In the genomic region with DNA sequence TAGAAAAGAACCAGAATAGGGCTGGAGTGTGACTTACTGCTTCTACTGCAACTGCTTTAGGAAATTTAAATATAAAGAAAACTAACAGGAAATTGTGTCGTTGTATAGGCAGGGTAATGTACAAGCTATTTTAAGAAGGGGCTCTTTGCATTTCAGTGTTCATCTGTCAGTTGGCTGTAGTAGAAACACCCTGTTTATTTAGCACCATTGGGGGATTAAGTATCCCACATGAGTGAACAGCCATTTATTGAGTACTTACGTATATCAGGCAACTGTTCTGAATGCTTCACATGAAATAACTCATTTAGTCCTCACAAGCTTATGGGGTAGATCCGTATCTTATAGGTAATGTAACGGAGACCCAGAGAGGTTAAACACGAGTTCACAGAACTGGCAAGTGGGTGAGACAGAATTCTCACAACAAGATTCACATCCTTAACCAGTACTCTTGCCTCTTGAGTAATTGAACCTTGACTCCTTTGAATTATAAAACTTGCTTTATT, we compare ENCODE assay signal across 8 cellular contexts. TPM values are rescaled to one million over a fixed set of nuclear protein-coding genes. Genes with fewer than 3 reads are reported as not detected.
DNase-seq lines count a peak whose midpoint lies in the region; ATAC-seq and TF ChIP-seq lines count a peak whose summit lies in the region.

No MANE protein-coding gene starts in this region.

- H3K4me3 Mint-ChIP-seq in activated CD4-positive, alpha-beta T cell treated with anti-CD3 and anti-CD28 coated beads for 36 hours, result peak overlapping the region; percentile 63
- H3K4me3 Mint-ChIP-seq in stimulated activated memory B cell treated with anti-CD40 and anti-IgM and Interleukin-4, amounts not matched to agents 10 μg/mL and 1 μg/mL and 100 μg/mL, for 72 hours, result peak overlapping the region; percentile 67

- H3K79me2 ChIP-seq in OCI-LY7 (ENCODE audit: insufficient read depth, low read depth, low read length), result peaks cover 100% of the 10 kb centered on the region
- 0 out of 2 replicates have a peak, but pooled peaks cover 12% of the 10 kb centered on the region for H3K79me2 ChIP-seq in SK-N-SH (ENCODE audit: insufficient read depth)

- TF ChIP-seq EP300 in SK-N-SH (IDR thresholded peaks at IDR 0.05; ENCODE audit: borderline replicate concordance in 1 of 2, low read depth in 1 of 2, low read length in 1 of 2), result no peak

- DNase-seq in activated CD4-positive, alpha-beta T cell treated with anti-CD3 and anti-CD28 coated beads for 36 hours, result peak; percentile 15
- DNase-seq in activated CD4-positive, alpha-beta T cell treated with anti-CD3 and anti-CD28 coated beads for 1 hour, result no peak
- DNase-seq in OCI-LY7 (ENCODE audit: low spot score), result peak; percentile 76
- no peak for DNase-seq in D341Med (ENCODE audit: low spot score)
- no peak for DNase-seq in SK-N-SH
- no peak for DNase-seq in NCI-H2196 (lab: John Stamatoyannopoulos, UW; ENCODE audit: unreplicated experiment)

- TF ChIP-seq CTCF in OCI-LY7 (conservative IDR thresholded peaks at IDR 0.05; ENCODE audit: low read length) (no peak), SK-N-SH (IDR thresholded peaks at IDR 0.05) (no peak)

- CTCF ChIA-PET in activated CD4-positive, alpha-beta T cell treated with anti-CD3 and anti-CD28 coated beads for 36 hours (lab: Charles Lee), result interaction anchor here (0.7 to 4.1 kb wide), 5 partner anchors 16 to 301 kb away, joined by 3 to 18 read pairs (median 4); no protein-coding TSS in a partner anchor
- CTCF ChIA-PET in OCI-LY7 (lab: Charles Lee; ENCODE audit: unreplicated experiment) (no interaction called here), SK-N-SH (lab: Yijun Ruan, JAX) (interaction anchor here (0.6 to 1.7 kb wide), 2 partner anchors 12 to 25 kb away, joined by 4 to 5 read pairs; no protein-coding TSS in a partner anchor)

- H3K27me3 Mint-ChIP-seq in activated CD4-positive, alpha-beta T cell treated with anti-CD3 and anti-CD28 coated beads for 36 hours, result no peaks in the 10 kb centered on the region
- H3K27me3 Mint-ChIP-seq in stimulated activated memory B cell treated with anti-CD40 and anti-IgM and Interleukin-4, amounts not matched to agents 10 μg/mL and 1 μg/mL and 100 μg/mL, for 72 hours, result no peaks in the 10 kb centered on the region

- H3K27me3 ChIP-seq in SK-N-SH (ENCODE audit: insufficient read depth), result no peaks in the 10 kb centered on the region

- 81% methylated on average over 5 of the region's 5 CpGs for WGBS in SK-N-SH (ENCODE audit: low lambda C conversion rate)

- no peak overlapping the region for H3K9ac ChIP-seq in SK-N-SH

- peaks cover 6% of the 10 kb centered on the region for H3K36me3 Mint-ChIP-seq in activated CD4-positive, alpha-beta T cell treated with anti-CD3 and anti-CD28 coated beads for 36 hours (ENCODE audit: low read depth)
- H3K36me3 Mint-ChIP-seq in stimulated activated memory B cell treated with anti-CD40 and anti-IgM and Interleukin-4, amounts not matched to agents 10 μg/mL and 1 μg/mL and 100 μg/mL, for 72 hours, result peaks cover 8% of the 10 kb centered on the region

- no peaks in the 10 kb centered on the region for H3K9me3 Mint-ChIP-seq in activated CD4-positive, alpha-beta T cell treated with anti-CD3 and anti-CD28 coated beads for 36 hours (ENCODE audit: low read depth)
- H3K9me3 Mint-ChIP-seq in stimulated activated memory B cell treated with anti-CD40 and anti-IgM and Interleukin-4, amounts not matched to agents 10 μg/mL and 1 μg/mL and 100 μg/mL, for 72 hours, result peaks cover 2% of the 10 kb centered on the region

- BruUV-seq in OCI-LY7 (replicated peaks; lab: Mats Ljungman, UMichigan), result no TSS peak

- intact Hi-C loops in activated CD4-positive, alpha-beta T cell treated with anti-CD3 and anti-CD28 coated beads for 36 hours (cut with DNase I, micrococcal nuclease), result loop anchor here (1.0 to 5.0 kb wide), 3 partner anchors 23 to 807 kb away; no protein-coding TSS in a partner anchor
- intact Hi-C loops in OCI-LY7 (cut with micrococcal nuclease; ENCODE audit: unreplicated experiment), result loop anchor here (1.0 to 2.0 kb wide), 2 partner anchors 23 to 58 kb away; no protein-coding TSS in a partner anchor

- H3K4me1 ChIP-seq in OCI-LY7 (ENCODE audit: insufficient read depth, low read length, poor library complexity, severe bottlenecking) (peaks cover 65% of the 10 kb centered on the region), SK-N-SH (ENCODE audit: control insufficient read depth in 1 of 2, insufficient read depth in 2 of 2, low read depth in 1 of 2, low read length in 1 of 2) (no peaks in the 10 kb centered on the region; a peak in 1 of 4 replicates)

- peaks cover 36% of the 10 kb centered on the region; the same call in 1 of the 2 replicates for H3K9me3 ChIP-seq in OCI-LY7 (ENCODE audit: low read length)
- H3K9me3 ChIP-seq in SK-N-SH, result no peaks in the 10 kb centered on the region

- H3K27ac Mint-ChIP-seq in activated CD4-positive, alpha-beta T cell treated with anti-CD3 and anti-CD28 coated beads for 36 hours, result peak overlapping the region; percentile 93
- peak overlapping the region; percentile 85 for H3K27ac Mint-ChIP-seq in stimulated activated memory B cell treated with anti-CD40 and anti-IgM and Interleukin-4, amounts not matched to agents 10 μg/mL and 1 μg/mL and 100 μg/mL, for 72 hours

- POLR2A ChIA-PET in activated CD4-positive, alpha-beta T cell treated with anti-CD3 and anti-CD28 coated beads for 36 hours (lab: Charles Lee), result interaction anchor here (1.1 to 3.8 kb wide), 3 partner anchors 11 to 27 kb away, joined by 3 to 22 read pairs (median 5); partner anchors contain the start of gene STIM2
- POLR2A ChIA-PET in OCI-LY7 (lab: Charles Lee) (interaction anchor here (0.5 to 7.5 kb wide), 17 partner anchors 10 to 816 kb away, joined by 3 to 110 read pairs (median 5); partner anchors contain the start of gene STIM2), SK-N-SH (lab: Yijun Ruan, JAX) (no interaction called here)

- H3K9me2 ChIP-seq in OCI-LY7 (ENCODE audit: insufficient read depth, low read length) (no peaks in the 10 kb centered on the region), SK-N-SH (no peaks in the 10 kb centered on the region)

- H3K36me3 ChIP-seq in OCI-LY7 (ENCODE audit: insufficient read depth, low read length) (peaks cover 54% of the 10 kb centered on the region), SK-N-SH (replicated peaks in 1 of 2; ENCODE audit: control insufficient read depth in 1 of 2, insufficient read depth in 2 of 2, low read length in 1 of 2) (no peaks in the 10 kb centered on the region)

- H3K4me3 ChIP-seq in OCI-LY7 (ENCODE audit: low read depth, low read length, poor library complexity, severe bottlenecking) (peak overlapping the region; percentile 62), SK-N-SH (ENCODE audit: low read depth in 2 of 2, low read length in 1 of 2) (no peak overlapping the region)

- TF ChIP-seq RAD21 in SK-N-SH (IDR thresholded peaks at IDR 0.05; ENCODE audit: low read length), result no peak

- peak overlapping the region; percentile 94 for H3K4me2 ChIP-seq in OCI-LY7 (ENCODE audit: low read length)
- no peak overlapping the region for H3K4me2 ChIP-seq in SK-N-SH

- H2AFZ ChIP-seq in OCI-LY7 (ENCODE audit: low read length) (no peak overlapping the region), SK-N-SH (ENCODE audit: low read depth) (no peak overlapping the region)

- H3F3A ChIP-seq in SK-N-SH (replicated peaks; ENCODE audit: insufficient read depth), result no peaks in the 10 kb centered on the region

- ATAC-seq in activated CD4-positive, alpha-beta T cell treated with anti-CD3 and anti-CD28 coated beads for 36 hours, result peak; percentile 77
- peak; percentile 59 for ATAC-seq in HG02759 (IDR thresholded peaks at IDR 0.05; ENCODE audit: unreplicated experiment)
- ATAC-seq in stimulated activated memory B cell treated with anti-CD40 and anti-IgM and Interleukin-4, amounts not matched to agents 10 μg/mL and 1 μg/mL and 100 μg/mL, for 72 hours, result peak; percentile 79

- H4K20me1 ChIP-seq in OCI-LY7 (ENCODE audit: insufficient read depth, low read length), result peaks cover 9% of the 10 kb centered on the region
- no peaks in the 10 kb centered on the region for H4K20me1 ChIP-seq in SK-N-SH (ENCODE audit: insufficient read depth)

- peaks cover 71% of the 10 kb centered on the region for H3K4me1 Mint-ChIP-seq in activated CD4-positive, alpha-beta T cell treated with anti-CD3 and anti-CD28 coated beads for 36 hours
- H3K4me1 Mint-ChIP-seq in stimulated activated memory B cell treated with anti-CD40 and anti-IgM and Interleukin-4, amounts not matched to agents 10 μg/mL and 1 μg/mL and 100 μg/mL, for 72 hours, result peaks cover 58% of the 10 kb centered on the region

- H3K27ac ChIP-seq in OCI-LY7 (ENCODE audit: low read depth, low read length, poor library complexity, severe bottlenecking), result peak overlapping the region; percentile 95
- no peak overlapping the region for H3K27ac ChIP-seq in SK-N-SH (ENCODE audit: low read depth in 2 of 2, low read length in 1 of 2)

TF ChIP-seq in SK-N-SH, 30 proteins besides CTCF, POLR2A, EP300 and RAD21 (continues in another document):
- no peak for TF ChIP-seq USF2 (IDR thresholded peaks at IDR 0.05; ENCODE audit: borderline replicate concordance, low read depth, low read length)
- TF ChIP-seq YY1 (IDR thresholded peaks at IDR 0.05; ENCODE audit: low read depth), result no peak
- no peak for TF ChIP-seq POLR2AphosphoS5 (IDR thresholded peaks at IDR 0.05; ENCODE audit: low read depth, low read length)
- no peak for TF ChIP-seq RFX5 (IDR thresholded peaks at IDR 0.05; ENCODE audit: low read length)
- TF ChIP-seq, protein P1, sequence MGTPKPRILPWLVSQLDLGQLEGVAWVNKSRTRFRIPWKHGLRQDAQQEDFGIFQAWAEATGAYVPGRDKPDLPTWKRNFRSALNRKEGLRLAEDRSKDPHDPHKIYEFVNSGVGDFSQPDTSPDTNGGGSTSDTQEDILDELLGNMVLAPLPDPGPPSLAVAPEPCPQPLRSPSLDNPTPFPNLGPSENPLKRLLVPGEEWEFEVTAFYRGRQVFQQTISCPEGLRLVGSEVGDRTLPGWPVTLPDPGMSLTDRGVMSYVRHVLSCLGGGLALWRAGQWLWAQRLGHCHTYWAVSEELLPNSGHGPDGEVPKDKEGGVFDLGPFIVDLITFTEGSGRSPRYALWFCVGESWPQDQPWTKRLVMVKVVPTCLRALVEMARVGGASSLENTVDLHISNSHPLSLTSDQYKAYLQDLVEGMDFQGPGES (IDR thresholded peaks at IDR 0.05; ENCODE audit: low read depth, low read length), result no peak

RNA-seq across cellular contexts. Expression of gene STIM2, which starts 23.9 kb away (rescaled TPM):
- total RNA-seq in activated CD4-positive, alpha-beta T cell treated with anti-CD3 and anti-CD28 coated beads for 36 hours, result 10 to 100 TPM; 32.9 to 36.4 TPM
- total RNA-seq in OCI-LY7 (2014; rRNA removed; shearing (Covaris generic)), result 108 and 122 TPM in 2 replicates
- total RNA-seq in OCI-LY7 (2022), result 309 and 368 TPM in 2 replicates
- 14.7 and 18.9 TPM in 2 replicates for polyA plus RNA-seq in SK-N-SH (2012; rRNA removed)
- 7.5 and 8.2 TPM in 2 replicates for polyA plus RNA-seq in SK-N-SH (2012; cell fraction: cytosol; rRNA removed)
- 26.0 and 48.9 TPM in 2 replicates for polyA plus RNA-seq in SK-N-SH (2012; cell fraction: nucleus; rRNA removed)

Comparison
In these comparisons a context has a peak if more than half of its experiments do, and no peak if none do; other contexts are left out.
1. DNase-seq: peak in activated CD4-positive, alpha-beta T cell treated with anti-CD3 and anti-CD28 coated beads for 36 hours (single experiment) and OCI-LY7 (single experiment); none in activated CD4-positive, alpha-beta T cell treated with anti-CD3 and anti-CD28 coated beads for 1 hour (single experiment), D341Med (single experiment), SK-N-SH (single experiment) and NCI-H2196 (single experiment).
2. Peak in every context shown above with its lines, with median percentiles within 50 percentile points of each other: ATAC-seq.